ENCODE assay signal across 1 cellular context in the genomic region with DNA sequence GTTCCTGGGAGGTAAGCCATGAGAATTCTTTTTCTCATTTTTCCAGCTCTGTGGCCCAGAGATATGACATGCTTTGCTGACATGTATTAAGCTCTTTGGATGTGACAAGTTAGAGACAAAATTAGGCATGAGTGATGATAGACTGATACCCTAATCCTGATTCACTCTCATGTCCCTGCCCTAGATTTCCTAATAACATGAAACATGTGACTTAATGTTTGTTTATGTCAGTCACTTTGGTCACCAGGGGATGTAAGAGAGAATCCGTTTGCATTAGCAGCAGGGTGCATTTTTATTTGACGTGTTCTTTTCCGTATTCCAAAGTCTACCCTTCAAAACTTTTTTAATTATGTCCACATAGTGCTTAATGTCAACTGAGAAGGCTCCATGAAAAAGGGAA.
TF ChIP-seq lines count a peak whose summit lies in the region.

No MANE protein-coding gene starts in this region.

TF ChIP-seq in HepG2, 621 proteins besides CTCF, POLR2A, EP300 and RAD21 (continued from another document):
- TF ChIP-seq, protein P1, sequence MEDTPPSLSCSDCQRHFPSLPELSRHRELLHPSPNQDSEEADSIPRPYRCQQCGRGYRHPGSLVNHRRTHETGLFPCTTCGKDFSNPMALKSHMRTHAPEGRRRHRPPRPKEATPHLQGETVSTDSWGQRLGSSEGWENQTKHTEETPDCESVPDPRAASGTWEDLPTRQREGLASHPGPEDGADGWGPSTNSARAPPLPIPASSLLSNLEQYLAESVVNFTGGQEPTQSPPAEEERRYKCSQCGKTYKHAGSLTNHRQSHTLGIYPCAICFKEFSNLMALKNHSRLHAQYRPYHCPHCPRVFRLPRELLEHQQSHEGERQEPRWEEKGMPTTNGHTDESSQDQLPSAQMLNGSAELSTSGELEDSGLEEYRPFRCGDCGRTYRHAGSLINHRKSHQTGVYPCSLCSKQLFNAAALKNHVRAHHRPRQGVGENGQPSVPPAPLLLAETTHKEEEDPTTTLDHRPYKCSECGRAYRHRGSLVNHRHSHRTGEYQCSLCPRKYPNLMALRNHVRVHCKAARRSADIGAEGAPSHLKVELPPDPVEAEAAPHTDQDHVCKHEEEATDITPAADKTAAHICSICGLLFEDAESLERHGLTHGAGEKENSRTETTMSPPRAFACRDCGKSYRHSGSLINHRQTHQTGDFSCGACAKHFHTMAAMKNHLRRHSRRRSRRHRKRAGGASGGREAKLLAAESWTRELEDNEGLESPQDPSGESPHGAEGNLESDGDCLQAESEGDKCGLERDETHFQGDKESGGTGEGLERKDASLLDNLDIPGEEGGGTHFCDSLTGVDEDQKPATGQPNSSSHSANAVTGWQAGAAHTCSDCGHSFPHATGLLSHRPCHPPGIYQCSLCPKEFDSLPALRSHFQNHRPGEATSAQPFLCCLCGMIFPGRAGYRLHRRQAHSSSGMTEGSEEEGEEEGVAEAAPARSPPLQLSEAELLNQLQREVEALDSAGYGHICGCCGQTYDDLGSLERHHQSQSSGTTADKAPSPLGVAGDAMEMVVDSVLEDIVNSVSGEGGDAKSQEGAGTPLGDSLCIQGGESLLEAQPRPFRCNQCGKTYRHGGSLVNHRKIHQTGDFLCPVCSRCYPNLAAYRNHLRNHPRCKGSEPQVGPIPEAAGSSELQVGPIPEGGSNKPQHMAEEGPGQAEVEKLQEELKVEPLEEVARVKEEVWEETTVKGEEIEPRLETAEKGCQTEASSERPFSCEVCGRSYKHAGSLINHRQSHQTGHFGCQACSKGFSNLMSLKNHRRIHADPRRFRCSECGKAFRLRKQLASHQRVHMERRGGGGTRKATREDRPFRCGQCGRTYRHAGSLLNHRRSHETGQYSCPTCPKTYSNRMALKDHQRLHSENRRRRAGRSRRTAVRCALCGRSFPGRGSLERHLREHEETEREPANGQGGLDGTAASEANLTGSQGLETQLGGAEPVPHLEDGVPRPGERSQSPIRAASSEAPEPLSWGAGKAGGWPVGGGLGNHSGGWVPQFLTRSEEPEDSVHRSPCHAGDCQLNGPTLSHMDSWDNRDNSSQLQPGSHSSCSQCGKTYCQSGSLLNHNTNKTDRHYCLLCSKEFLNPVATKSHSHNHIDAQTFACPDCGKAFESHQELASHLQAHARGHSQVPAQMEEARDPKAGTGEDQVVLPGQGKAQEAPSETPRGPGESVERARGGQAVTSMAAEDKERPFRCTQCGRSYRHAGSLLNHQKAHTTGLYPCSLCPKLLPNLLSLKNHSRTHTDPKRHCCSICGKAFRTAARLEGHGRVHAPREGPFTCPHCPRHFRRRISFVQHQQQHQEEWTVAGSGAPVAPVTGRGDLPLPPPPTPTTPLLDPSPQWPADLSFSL (CRISPR knock-in tag; IDR thresholded peaks at IDR 0.05) = no peak
- TF ChIP-seq NFATC3 (CRISPR knock-in tag; IDR thresholded peaks at IDR 0.05) = no peak
- no peak for TF ChIP-seq PPARG (CRISPR knock-in tag; conservative IDR thresholded peaks at IDR 0.05)
- TF ChIP-seq, protein P2, sequence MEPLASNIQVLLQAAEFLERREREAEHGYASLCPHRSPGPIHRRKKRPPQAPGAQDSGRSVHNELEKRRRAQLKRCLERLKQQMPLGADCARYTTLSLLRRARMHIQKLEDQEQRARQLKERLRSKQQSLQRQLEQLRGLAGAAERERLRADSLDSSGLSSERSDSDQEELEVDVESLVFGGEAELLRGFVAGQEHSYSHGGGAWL (CRISPR knock-in tag; IDR thresholded peaks at IDR 0.05) = no peak
- TF ChIP-seq NCOA2 (CRISPR knock-in tag; IDR thresholded peaks at IDR 0.05) = no peak
- TF ChIP-seq, protein P3, sequence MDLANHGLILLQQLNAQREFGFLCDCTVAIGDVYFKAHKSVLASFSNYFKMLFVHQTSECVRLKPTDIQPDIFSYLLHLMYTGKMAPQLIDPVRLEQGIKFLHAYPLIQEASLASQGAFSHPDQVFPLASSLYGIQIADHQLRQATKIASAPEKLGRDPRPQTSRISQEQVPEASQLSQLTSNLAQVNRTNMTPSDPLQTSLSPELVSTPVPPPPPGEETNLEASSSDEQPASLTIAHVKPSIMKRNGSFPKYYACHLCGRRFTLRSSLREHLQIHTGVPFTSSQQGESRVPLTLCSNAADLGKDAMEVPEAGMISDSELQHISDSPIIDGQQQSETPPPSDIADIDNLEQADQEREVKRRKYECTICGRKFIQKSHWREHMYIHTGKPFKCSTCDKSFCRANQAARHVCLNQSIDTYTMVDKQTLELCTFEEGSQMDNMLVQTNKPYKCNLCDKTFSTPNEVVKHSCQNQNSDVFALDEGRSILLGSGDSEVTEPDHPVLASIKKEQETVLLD (CRISPR knock-in tag; IDR thresholded peaks at IDR 0.05; ENCODE audit: low read depth) = no peak
- TF ChIP-seq ZFP36 (IDR thresholded peaks at IDR 0.05; ENCODE audit: borderline replicate concordance, low read depth, low read length, partially characterized antibody) = no peak
TF ChIP-seq in HepG2: peak in this region for 0.
